21 cellular contexts compared by ENCODE assay signal in the genomic region with DNA sequence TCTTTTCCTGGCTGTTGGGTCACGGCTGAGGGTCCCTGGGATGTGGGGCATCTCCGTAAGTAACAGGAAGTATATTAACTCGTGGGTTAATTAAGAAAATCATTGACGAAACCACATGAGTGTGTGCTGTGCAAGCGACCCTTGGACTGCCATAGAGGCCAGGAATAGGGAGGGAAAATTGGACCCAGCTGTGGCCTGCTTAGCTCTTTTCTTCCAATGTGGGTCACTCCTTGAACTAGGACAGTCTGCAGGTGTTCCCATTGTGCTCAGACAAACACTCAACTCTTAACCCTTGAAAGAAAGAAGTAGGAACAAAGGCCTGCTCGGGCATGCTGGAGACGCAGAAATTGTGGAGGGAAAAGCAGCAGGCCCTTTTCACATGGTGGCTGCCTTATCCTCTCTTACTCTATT. TPM values are rescaled to one million over a fixed set of nuclear protein-coding genes. Genes with fewer than 3 reads are reported as not detected.
DNase-seq lines count a peak whose midpoint lies in the region; ATAC-seq lines count a peak whose summit lies in the region.
"Had no signal": no experiment of that assay in that cellular context is flagged by ENCODE, and none has a peak within 500 bp of the region (broad histone marks: within the 10 kb centered on the region; RNA-seq: fewer than 3 reads in every experiment).

No MANE protein-coding gene starts in this region.

- H3K36me3 ChIP-seq in muscle layer of duodenum (ENCODE audit: control insufficient read depth in 1 of 2, insufficient read depth in 2 of 2, low read length in 2 of 2), result no peaks in the 10 kb centered on the region
- H3K36me3 ChIP-seq: ascending aorta, heart right ventricle, tibial nerve had no signal

- peaks cover 3% of the 10 kb centered on the region for H3K27me3 Mint-ChIP-seq in activated naive CD8-positive, alpha-beta T cell treated with anti-CD3 and anti-CD28 coated beads, Interleukin-2, amount 50 U/mL, for 24 hours
- H3K27me3 Mint-ChIP-seq in activated CD8-positive, alpha-beta T cell treated with anti-CD3 and anti-CD28 coated beads, Interleukin-2, amount 10 ng/mL, durations not matched to agents 7 days and 5 days (ENCODE audit: low read depth), result peaks cover 4% of the 10 kb centered on the region
- peaks cover 7% of the 10 kb centered on the region for H3K27me3 Mint-ChIP-seq in stimulated activated naive CD8-positive, alpha-beta T cell treated with anti-CD3 and anti-CD28 coated beads, Interleukin-15, amount 100 ng/mL, for 72 hours
- H3K27me3 Mint-ChIP-seq: CD4-positive, alpha-beta T cell had no signal

- no peaks in the 10 kb centered on the region for H3K27me3 ChIP-seq in muscle layer of duodenum (ENCODE audit: low read depth, low read length)
- H3K27me3 ChIP-seq: ascending aorta, heart right ventricle, tibial nerve had no signal

- peak overlapping the region; percentile 56 for H3K27ac ChIP-seq in muscle layer of duodenum (ENCODE audit: low read length)
- H3K27ac ChIP-seq: ascending aorta, heart right ventricle, tibial nerve had no signal

- H3K9me3 Mint-ChIP-seq in activated naive CD8-positive, alpha-beta T cell treated with anti-CD3 and anti-CD28 coated beads, Interleukin-2, amount 50 U/mL, for 24 hours, result no peaks in the 10 kb centered on the region
- no peaks in the 10 kb centered on the region for H3K9me3 Mint-ChIP-seq in activated CD8-positive, alpha-beta T cell treated with anti-CD3 and anti-CD28 coated beads, Interleukin-2, amount 10 ng/mL, durations not matched to agents 7 days and 5 days (ENCODE audit: insufficient read depth)
- no peaks in the 10 kb centered on the region for H3K9me3 Mint-ChIP-seq in stimulated activated naive CD8-positive, alpha-beta T cell treated with anti-CD3 and anti-CD28 coated beads, Interleukin-15, amount 100 ng/mL, for 72 hours
- H3K9me3 Mint-ChIP-seq: activated CD4-positive, alpha-beta T cell treated with anti-CD3 and anti-CD28 coated beads, Interleukin-2, amount 10 ng/mL, durations not matched to agents 24 days and 14 days; CD4-positive, alpha-beta T cell had no signal

- peaks cover 5% of the 10 kb centered on the region for H3K4me1 Mint-ChIP-seq in activated naive CD8-positive, alpha-beta T cell treated with anti-CD3 and anti-CD28 coated beads, Interleukin-2, amount 50 U/mL, for 24 hours
- H3K4me1 Mint-ChIP-seq in activated CD8-positive, alpha-beta T cell treated with anti-CD3 and anti-CD28 coated beads, Interleukin-2, amount 10 ng/mL, durations not matched to agents 7 days and 5 days (ENCODE audit: low read depth), result no peaks in the 10 kb centered on the region
- peaks cover 10% of the 10 kb centered on the region for H3K4me1 Mint-ChIP-seq in stimulated activated naive CD8-positive, alpha-beta T cell treated with anti-CD3 and anti-CD28 coated beads, Interleukin-15, amount 100 ng/mL, for 72 hours
- H3K4me1 Mint-ChIP-seq: activated CD4-positive, alpha-beta T cell treated with anti-CD3 and anti-CD28 coated beads, Interleukin-2, amount 10 ng/mL, durations not matched to agents 24 days and 14 days had no signal

- POLR2A ChIA-PET in activated CD8-positive, alpha-beta T cell treated with anti-CD3 and anti-CD28 coated beads, Interleukin-2, amount 10 ng/mL, durations not matched to agents 7 days and 5 days (lab: Charles Lee), result no interaction called here

- ATAC-seq in activated naive CD8-positive, alpha-beta T cell treated with anti-CD3 and anti-CD28 coated beads, Interleukin-2, amount 50 U/mL, for 24 hours, result no peak
- ATAC-seq in activated CD8-positive, alpha-beta T cell treated with anti-CD3 and anti-CD28 coated beads, Interleukin-2, amount 10 ng/mL, durations not matched to agents 7 days and 5 days, result no peak
- no peak for ATAC-seq in stimulated activated naive CD8-positive, alpha-beta T cell treated with anti-CD3 and anti-CD28 coated beads, Interleukin-15, amount 100 ng/mL, for 72 hours
- ATAC-seq: heart right ventricle, sciatic nerve had no signal

- H3K4me1 ChIP-seq in muscle layer of duodenum (ENCODE audit: control insufficient read depth in 1 of 2, insufficient read depth in 2 of 2, low read length in 2 of 2), result no peaks in the 10 kb centered on the region
- H3K4me1 ChIP-seq: ascending aorta had no signal

- CTCF ChIA-PET in activated CD8-positive, alpha-beta T cell treated with anti-CD3 and anti-CD28 coated beads, Interleukin-2, amount 10 ng/mL, durations not matched to agents 7 days and 5 days (lab: Charles Lee), result interaction anchor here (1.9 kb wide), 1 partner anchor 86 kb away, joined by 5 read pairs; no protein-coding TSS in a partner anchor

- H3K4me3 ChIP-seq in muscle layer of duodenum (ENCODE audit: low read depth in 1 of 2, low read length in 2 of 2), result no peak overlapping the region
- H3K4me3 ChIP-seq: ascending aorta, heart right ventricle, tibial nerve had no signal

- DNase-seq in COLO668 (lab: John Stamatoyannopoulos, UW; ENCODE audit: unreplicated experiment), result peak; percentile 23
- peak; percentile 60 for DNase-seq in NCI-H1105 treated with DMSO at 0.1 percent for 48 hours (lab: John Stamatoyannopoulos, UW)
- DNase-seq in cerebellar cortex (ENCODE audit: low spot score), result peak; percentile 5
- no peak for DNase-seq in activated naive CD8-positive, alpha-beta T cell treated with anti-CD3 and anti-CD28 coated beads, Interleukin-2, amount 50 U/mL, for 24 hours
- DNase-seq in mesenteric fat pad (ENCODE audit: low spot score), result no peak
- DNase-seq in activated CD8-positive, alpha-beta T cell treated with anti-CD3 and anti-CD28 coated beads, Interleukin-2, amount 10 ng/mL, durations not matched to agents 7 days and 5 days, result no peak
- no peak for DNase-seq in stimulated activated naive CD8-positive, alpha-beta T cell treated with anti-CD3 and anti-CD28 coated beads, Interleukin-15, amount 100 ng/mL, for 72 hours
- DNase-seq: activated CD4-positive, alpha-beta T cell treated with anti-CD3 and anti-CD28 coated beads, Interleukin-2, amount 10 ng/mL, durations not matched to agents 24 days and 14 days; activated gamma-delta T cell; CD4-positive, alpha-beta T cell; DND-41; heart right ventricle; islet precursor cell; NCI-H1930; NCI-H82; nucleus accumbens; stimulated activated naive CD4-positive, alpha-beta T cell had no signal

- no peaks in the 10 kb centered on the region for H3K36me3 Mint-ChIP-seq in activated naive CD8-positive, alpha-beta T cell treated with anti-CD3 and anti-CD28 coated beads, Interleukin-2, amount 50 U/mL, for 24 hours (ENCODE audit: low read depth)
- H3K36me3 Mint-ChIP-seq in activated CD8-positive, alpha-beta T cell treated with anti-CD3 and anti-CD28 coated beads, Interleukin-2, amount 10 ng/mL, durations not matched to agents 7 days and 5 days (ENCODE audit: low read depth), result no peaks in the 10 kb centered on the region

- no peak overlapping the region for H3K4me3 Mint-ChIP-seq in activated naive CD8-positive, alpha-beta T cell treated with anti-CD3 and anti-CD28 coated beads, Interleukin-2, amount 50 U/mL, for 24 hours
- H3K4me3 Mint-ChIP-seq in activated CD8-positive, alpha-beta T cell treated with anti-CD3 and anti-CD28 coated beads, Interleukin-2, amount 10 ng/mL, durations not matched to agents 7 days and 5 days, result no peak overlapping the region
- no peak overlapping the region for H3K4me3 Mint-ChIP-seq in stimulated activated naive CD8-positive, alpha-beta T cell treated with anti-CD3 and anti-CD28 coated beads, Interleukin-15, amount 100 ng/mL, for 72 hours
- H3K4me3 Mint-ChIP-seq: activated CD4-positive, alpha-beta T cell treated with anti-CD3 and anti-CD28 coated beads, Interleukin-2, amount 10 ng/mL, durations not matched to agents 24 days and 14 days; CD4-positive, alpha-beta T cell had no signal

- H3K9me3 ChIP-seq in muscle layer of duodenum (ENCODE audit: control insufficient read depth in 1 of 2, low read length in 2 of 2), result no peaks in the 10 kb centered on the region
- H3K9me3 ChIP-seq: ascending aorta, heart right ventricle had no signal

- H3K27ac Mint-ChIP-seq in activated naive CD8-positive, alpha-beta T cell treated with anti-CD3 and anti-CD28 coated beads, Interleukin-2, amount 50 U/mL, for 24 hours, result no peak overlapping the region
- no peak overlapping the region for H3K27ac Mint-ChIP-seq in activated CD8-positive, alpha-beta T cell treated with anti-CD3 and anti-CD28 coated beads, Interleukin-2, amount 10 ng/mL, durations not matched to agents 7 days and 5 days
- H3K27ac Mint-ChIP-seq in stimulated activated naive CD8-positive, alpha-beta T cell treated with anti-CD3 and anti-CD28 coated beads, Interleukin-15, amount 100 ng/mL, for 72 hours, result no peak overlapping the region
- H3K27ac Mint-ChIP-seq: activated CD4-positive, alpha-beta T cell treated with anti-CD3 and anti-CD28 coated beads, Interleukin-2, amount 10 ng/mL, durations not matched to agents 24 days and 14 days; CD4-positive, alpha-beta T cell had no signal

RNA-seq across cellular contexts. Expression of gene PLEKHA1, which starts 25.6 kb away (rescaled TPM):
- 27.9 TPM for total RNA-seq in mesenteric fat pad
- 10 to 100 TPM in 1 of 2 experiments, 1 to 10 TPM in 1; 9.6 to 11.7 TPM for total RNA-seq in activated CD8-positive, alpha-beta T cell treated with anti-CD3 and anti-CD28 coated beads, Interleukin-2, amount 10 ng/mL, durations not matched to agents 7 days and 5 days

Comparison
In these comparisons a context has a peak if more than half of its experiments do, and no peak if none do; other contexts are left out.
1. DNase-seq: peak in COLO668 (single experiment), NCI-H1105 treated with DMSO at 0.1 percent for 48 hours (single experiment) and cerebellar cortex (single experiment); none in activated naive CD8-positive, alpha-beta T cell treated with anti-CD3 and anti-CD28 coated beads, Interleukin-2, amount 50 U/mL, for 24 hours (single experiment), mesenteric fat pad (single experiment), activated CD8-positive, alpha-beta T cell treated with anti-CD3 and anti-CD28 coated beads, Interleukin-2, amount 10 ng/mL, durations not matched to agents 7 days and 5 days (single experiment) and stimulated activated naive CD8-positive, alpha-beta T cell treated with anti-CD3 and anti-CD28 coated beads, Interleukin-15, amount 100 ng/mL, for 72 hours (0 of 2).